33 cellular contexts compared by ENCODE assay signal in the genomic region with DNA sequence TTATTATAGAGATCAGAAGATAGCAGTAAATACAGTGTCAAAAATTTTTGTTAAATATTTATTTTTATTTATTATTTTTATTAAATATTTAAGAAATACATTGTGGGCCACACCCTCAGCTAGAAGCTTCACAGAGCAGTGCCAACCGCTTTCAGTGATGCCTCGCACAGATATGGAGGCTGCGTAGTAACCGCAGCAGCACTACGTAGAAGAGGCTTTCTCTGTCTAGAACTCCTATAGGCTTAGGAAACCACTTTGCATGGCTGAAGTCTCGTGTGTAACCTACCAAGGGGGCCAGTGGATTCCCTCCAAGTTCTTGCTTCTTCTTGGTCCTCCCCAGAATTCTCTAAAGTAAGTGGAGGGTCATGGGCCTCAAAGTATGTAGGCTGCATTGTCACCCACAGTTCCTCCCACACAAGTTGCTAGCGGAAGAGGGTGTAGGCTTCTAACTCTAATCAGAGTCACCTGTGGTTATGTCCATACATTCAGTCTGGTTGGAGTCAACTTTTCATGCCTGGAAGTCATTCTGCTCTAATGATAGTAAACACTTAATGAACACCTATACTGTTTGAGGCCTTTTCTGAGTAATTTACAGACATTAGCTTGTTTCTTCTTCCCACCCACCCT.
"Had no signal": no experiment of that assay in that cellular context is flagged by ENCODE, and none has a peak within 500 bp of the region (broad histone marks: within the 10 kb centered on the region; RNA-seq: fewer than 3 reads in every experiment).

No MANE protein-coding gene starts in this region.

- DNase-seq: activated CD4-positive, alpha-beta memory T cell treated with anti-CD3 and anti-CD28 coated beads, Interleukin-2, amount 10 ng/mL, durations not matched to agents 7 days and 5 days; activated CD4-positive, alpha-beta T cell treated with anti-CD3 and anti-CD28 coated beads for 1 hour; activated CD4-positive, alpha-beta T cell treated with anti-CD3 and anti-CD28 coated beads for 4 hours; activated CD4-positive, alpha-beta T cell treated with anti-CD3 and anti-CD28 coated beads, Interleukin-2, amount 10 ng/mL, durations not matched to agents 7 days and 5 days; activated CD4-positive, alpha-beta T cell treated with anti-CD3 and anti-CD28 coated beads, Interleukin-2, amount 50 U/mL, for 4 hours; activated CD8-positive, alpha-beta memory T cell treated with anti-CD3 and anti-CD28 coated beads, Interleukin-2, amount 50 U/mL, for 48 hours; activated gamma-delta T cell; activated naive CD4-positive, alpha-beta T cell; activated naive CD4-positive, alpha-beta T cell treated with anti-CD3 and anti-CD28 coated beads, Interleukin-2, amount 10 ng/mL, durations not matched to agents 7 days and 5 days; activated naive CD8-positive, alpha-beta T cell treated with anti-CD3 and anti-CD28 coated beads, Interleukin-2, amount 10 ng/mL, durations not matched to agents 7 days and 5 days; activated T-cell treated with anti-CD3 and anti-CD28 coated beads for 4 hours; activated T-cell treated with anti-CD3 and anti-CD28 coated beads, Interleukin-2, amount 50 U/mL, for 24 hours; activated T-cell treated with anti-CD3 and anti-CD28 coated beads, Interleukin-2, amount 50 U/mL, for 72 hours; anterior cingulate cortex; brain microvascular endothelial cell; dorsolateral prefrontal cortex; effector memory CD4-positive, alpha-beta T cell; endodermal cell; erythroblast; foreskin melanocyte; head of caudate nucleus; hippocampal formation; T-helper 2 cell had no signal

- H3K9me3 ChIP-seq: esophagus muscularis mucosa had no signal

- H3K36me3 ChIP-seq: brain microvascular endothelial cell, esophagus muscularis mucosa had no signal

- H3K9me3 Mint-ChIP-seq: activated naive CD4-positive, alpha-beta T cell treated with anti-CD3 and anti-CD28 coated beads, Interleukin-2, amount 10 ng/mL, durations not matched to agents 7 days and 5 days; activated T-cell treated with anti-CD3 and anti-CD28 coated beads, Interleukin-2, amount 50 U/mL, for 72 hours; central memory CD8-positive, alpha-beta T cell; dendritic cell treated with granulocyte-macrophage colony-stimulating factor and Interleukin-4, amounts not matched to agents 40 ng/mL and 50 ng/mL, for 4 days; WTC11 had no signal

- H3K4me3 ChIP-seq: coronary artery, dorsolateral prefrontal cortex, esophagus muscularis mucosa had no signal

- H3K27me3 ChIP-seq: brain microvascular endothelial cell, dorsolateral prefrontal cortex, esophagus muscularis mucosa had no signal

- H3K27ac Mint-ChIP-seq: activated CD4-positive, alpha-beta memory T cell treated with anti-CD3 and anti-CD28 coated beads, Interleukin-2, amount 10 ng/mL, durations not matched to agents 7 days and 5 days; activated CD4-positive, alpha-beta T cell treated with anti-CD3 and anti-CD28 coated beads, Interleukin-2, amount 10 ng/mL, durations not matched to agents 7 days and 5 days; activated naive CD4-positive, alpha-beta T cell treated with anti-CD3 and anti-CD28 coated beads, Interleukin-2, amount 10 ng/mL, durations not matched to agents 7 days and 5 days; activated naive CD4-positive, alpha-beta T cell treated with anti-CD3 and anti-CD28 coated beads, Interleukin-2, amount 50 U/mL, for 72 hours; activated naive CD8-positive, alpha-beta T cell treated with anti-CD3 and anti-CD28 coated beads, Interleukin-2, amount 10 ng/mL, durations not matched to agents 7 days and 5 days; activated T-cell treated with anti-CD3 and anti-CD28 coated beads, Interleukin-2, amount 50 U/mL, for 24 hours; activated T-cell treated with anti-CD3 and anti-CD28 coated beads, Interleukin-2, amount 50 U/mL, for 72 hours; dendritic cell treated with granulocyte-macrophage colony-stimulating factor and Interleukin-4, amounts not matched to agents 40 ng/mL and 50 ng/mL, for 4 days; endodermal cell; WTC11 had no signal

- FAIRE-seq: astrocyte, bronchial epithelial cell, TTC549 had no signal

- H3K27me3 Mint-ChIP-seq: activated CD4-positive, alpha-beta memory T cell treated with anti-CD3 and anti-CD28 coated beads, Interleukin-2, amount 10 ng/mL, durations not matched to agents 7 days and 5 days; activated CD4-positive, alpha-beta T cell treated with anti-CD3 and anti-CD28 coated beads, Interleukin-2, amount 10 ng/mL, durations not matched to agents 7 days and 5 days; activated naive CD4-positive, alpha-beta T cell treated with anti-CD3 and anti-CD28 coated beads, Interleukin-2, amount 10 ng/mL, durations not matched to agents 7 days and 5 days; activated naive CD8-positive, alpha-beta T cell treated with anti-CD3 and anti-CD28 coated beads, Interleukin-2, amount 10 ng/mL, durations not matched to agents 7 days and 5 days; activated T-cell treated with anti-CD3 and anti-CD28 coated beads, Interleukin-2, amount 50 U/mL, for 24 hours; central memory CD8-positive, alpha-beta T cell; dendritic cell treated with granulocyte-macrophage colony-stimulating factor and Interleukin-4, amounts not matched to agents 40 ng/mL and 50 ng/mL, for 4 days had no signal

- H3K27ac ChIP-seq: brain microvascular endothelial cell, coronary artery, dorsolateral prefrontal cortex, esophagus muscularis mucosa, VCaP had no signal

- H3K4me1 Mint-ChIP-seq: activated CD4-positive, alpha-beta memory T cell treated with anti-CD3 and anti-CD28 coated beads, Interleukin-2, amount 10 ng/mL, durations not matched to agents 7 days and 5 days; activated CD4-positive, alpha-beta T cell treated with anti-CD3 and anti-CD28 coated beads, Interleukin-2, amount 10 ng/mL, durations not matched to agents 7 days and 5 days; activated naive CD4-positive, alpha-beta T cell treated with anti-CD3 and anti-CD28 coated beads, Interleukin-2, amount 10 ng/mL, durations not matched to agents 7 days and 5 days; activated naive CD8-positive, alpha-beta T cell treated with anti-CD3 and anti-CD28 coated beads, Interleukin-2, amount 10 ng/mL, durations not matched to agents 7 days and 5 days had no signal

- H3K4me1 ChIP-seq: esophagus muscularis mucosa had no signal

- H3K4me3 Mint-ChIP-seq: activated CD4-positive, alpha-beta memory T cell treated with anti-CD3 and anti-CD28 coated beads, Interleukin-2, amount 10 ng/mL, durations not matched to agents 7 days and 5 days; activated CD4-positive, alpha-beta T cell treated with anti-CD3 and anti-CD28 coated beads, Interleukin-2, amount 10 ng/mL, durations not matched to agents 7 days and 5 days; activated naive CD4-positive, alpha-beta T cell treated with anti-CD3 and anti-CD28 coated beads, Interleukin-2, amount 10 ng/mL, durations not matched to agents 7 days and 5 days; activated naive CD8-positive, alpha-beta T cell treated with anti-CD3 and anti-CD28 coated beads, Interleukin-2, amount 10 ng/mL, durations not matched to agents 7 days and 5 days; activated T-cell treated with anti-CD3 and anti-CD28 coated beads, Interleukin-2, amount 50 U/mL, for 24 hours; activated T-cell treated with anti-CD3 and anti-CD28 coated beads, Interleukin-2, amount 50 U/mL, for 72 hours; central memory CD8-positive, alpha-beta T cell; dendritic cell treated with granulocyte-macrophage colony-stimulating factor and Interleukin-4, amounts not matched to agents 40 ng/mL and 50 ng/mL, for 4 days; endodermal cell; WTC11 had no signal
